Comparison of ENCODE assay signal across 9 cellular contexts in genomic region chr20:62339647-62340062, GRCh38. TPM values are rescaled to one million over a fixed set of nuclear protein-coding genes. Genes with fewer than 3 reads are reported as not detected.
DNase-seq lines count a peak whose midpoint lies in the region; ATAC-seq, FAIRE-seq and TF ChIP-seq lines count a peak whose summit lies in the region.
"Had no signal": no experiment of that assay in that cellular context is flagged by ENCODE, and none has a peak within 500 bp of the region (broad histone marks: within the 10 kb centered on the region; RNA-seq: fewer than 3 reads in every experiment).

No MANE protein-coding gene starts in this region.

- DNase-seq in bronchial epithelial cell (ENCODE audit: low read depth) (peak; percentile 38), activated gamma-delta T cell (lab: John Stamatoyannopoulos, UW) (no peak), G401 (ENCODE audit: low spot score) (no peak), lower leg skin (ENCODE audit: low spot score in 2 of 2) (no peak)
- DNase-seq in activated T-cell treated with anti-CD3 and anti-CD28 coated beads, Interleukin-2, amount 50 U/mL, for 24 hours, result no peak
- DNase-seq: occipital lobe had no signal

- WGBS in lower leg skin, 2 donors, result 75 to 77% methylated on average over 13 of the region's 14 CpGs

- no peak overlapping the region for H3K27ac Mint-ChIP-seq in activated T-cell treated with anti-CD3 and anti-CD28 coated beads, Interleukin-2, amount 50 U/mL, for 24 hours

- H3K27me3 Mint-ChIP-seq in activated T-cell treated with anti-CD3 and anti-CD28 coated beads, Interleukin-2, amount 50 U/mL, for 24 hours, result peaks cover 25% of the 10 kb centered on the region

- no peak overlapping the region for H3K4me3 ChIP-seq in bronchial epithelial cell (ENCODE audit: low read depth, low read length)
- H3K4me3 ChIP-seq in lower leg skin (ENCODE audit: low read depth, poor library complexity, severe bottlenecking), result no peak overlapping the region

- ATAC-seq in GM18502 (IDR thresholded peaks at IDR 0.05; ENCODE audit: poor library complexity, unreplicated experiment), result peak; percentile 77
- ATAC-seq in GM21515 (IDR thresholded peaks at IDR 0.05; ENCODE audit: unreplicated experiment), result peak; percentile 72
- ATAC-seq in HG03354 (IDR thresholded peaks at IDR 0.05; ENCODE audit: poor library complexity, severe bottlenecking, unreplicated experiment), result peak; percentile 66

- H3K36me3 ChIP-seq in bronchial epithelial cell (ENCODE audit: control insufficient read depth, insufficient read depth, low read length), result peaks cover 36% of the 10 kb centered on the region

- intact Hi-C loops in lower leg skin (cut with DNase I; ENCODE audit: low total_unique reads), result no loop called here

- H3K4me1 Mint-ChIP-seq in activated T-cell treated with anti-CD3 and anti-CD28 coated beads, Interleukin-2, amount 50 U/mL, for 24 hours (ENCODE audit: low read depth), result no peaks in the 10 kb centered on the region

- FAIRE-seq in bronchial epithelial cell (lab: Jason Lieb, UNC), result no peak

- in situ Hi-C loops in G401 (cut with HindIII; ENCODE audit: low sequenced_read_pairs), result no loop called here

- H3K9me3 Mint-ChIP-seq in activated T-cell treated with anti-CD3 and anti-CD28 coated beads, Interleukin-2, amount 50 U/mL, for 24 hours, result no peaks in the 10 kb centered on the region

- no peaks in the 10 kb centered on the region for H3K27me3 ChIP-seq in bronchial epithelial cell (ENCODE audit: control insufficient read depth, insufficient read depth, low read length)

- no peaks in the 10 kb centered on the region for H3K36me3 Mint-ChIP-seq in activated T-cell treated with anti-CD3 and anti-CD28 coated beads, Interleukin-2, amount 50 U/mL, for 24 hours (ENCODE audit: low read depth)

- no peak overlapping the region for H3K4me3 Mint-ChIP-seq in activated T-cell treated with anti-CD3 and anti-CD28 coated beads, Interleukin-2, amount 50 U/mL, for 24 hours

- no peak for TF ChIP-seq POLR2A in lower leg skin (IDR thresholded peaks at IDR 0.05)

- TF ChIP-seq CTCF in bronchial epithelial cell (IDR thresholded peaks at IDR 0.05; ENCODE audit: insufficient read depth, low read length, severe bottlenecking) (no peak), lower leg skin (IDR thresholded peaks at IDR 0.05) (no peak)

RNA-seq across cellular contexts. Expression of gene LAMA5, which starts 27.5 kb away (rescaled TPM):
- total RNA-seq in bronchial epithelial cell (61.6 and 99.5 TPM in 2 replicates), lower leg skin (100 to 1,000 TPM; 164 to 427 (median 196) TPM)
- 21.6 and 28.3 TPM in 2 replicates for total RNA-seq in G401 (2014; rRNA removed; shearing (Covaris generic))

RNA-seq across cellular contexts. Expression of gene ADRM1, which starts 36.9 kb away (rescaled TPM):
- total RNA-seq in bronchial epithelial cell (139 and 145 TPM in 2 replicates), lower leg skin (100 to 1,000 TPM; 143 to 198 (median 167) TPM)
- total RNA-seq in G401 (2014; rRNA removed; shearing (Covaris generic)), result 209 and 255 TPM in 2 replicates

RNA-seq across cellular contexts. Expression of gene RPS21, which starts 47.2 kb away (rescaled TPM):
- total RNA-seq in bronchial epithelial cell (1,471 and 1,737 TPM in 2 replicates), lower leg skin (1,000 to 10,000 TPM; 1,664 to 5,734 (median 2,155) TPM)
- total RNA-seq in G401 (2014; rRNA removed; shearing (Covaris generic)), result 1,245 and 1,753 TPM in 2 replicates
